Comparison of ENCODE assay signal across 8 cellular contexts in genomic region chr17:57009737-57010445, GRCh38. TPM values are rescaled to one million over a fixed set of nuclear protein-coding genes. Genes with fewer than 3 reads are reported as not detected.
DNase-seq lines count a peak whose midpoint lies in the region; ATAC-seq and TF ChIP-seq lines count a peak whose summit lies in the region.

No MANE protein-coding gene starts in this region.

- ATAC-seq in HG02884 (IDR thresholded peaks at IDR 0.05; ENCODE audit: unreplicated experiment) (peak; percentile 54), right lobe of liver (peak; percentile 89 to 93 (median 92))
- peak; percentile 56 to 76 for ATAC-seq in activated CD4-positive, CD25-positive, alpha-beta regulatory T cell treated with anti-CD3 and anti-CD28 coated beads, Interleukin-2, amount 50 U/mL, for 24 hours

- peak; percentile 33 for DNase-seq in GDM1 (lab: John Stamatoyannopoulos, UW)
- DNase-seq in NCI-H2196 (lab: John Stamatoyannopoulos, UW; ENCODE audit: unreplicated experiment) = peak; percentile 34
- peak; percentile 68 for DNase-seq in colonic mucosa
- peak in 2 of 3 donors; percentile 38 to 60 for DNase-seq in right lobe of liver
- DNase-seq in stimulated activated CD8-positive, alpha-beta memory T cell treated with anti-CD3 and anti-CD28 coated beads, Interleukin-2, amount 100 ng/mL, for 1 hour (ENCODE audit: low read depth in 2 of 2) = peak; percentile 8 to 12
- no peak for DNase-seq in T1000 (lab: John Stamatoyannopoulos, UW)

- intact Hi-C loops in colonic mucosa (cut with DNase I) (loop anchor here (5.0 to 10.0 kb wide), 2 partner anchors 47 to 105 kb away; no protein-coding TSS in a partner anchor), right lobe of liver (cut with DNase I) (no loop called here)

- H3K27me3 ChIP-seq in colonic mucosa (no peaks in the 10 kb centered on the region), right lobe of liver (no peaks in the 10 kb centered on the region)

- H3K9me3 ChIP-seq in colonic mucosa (no peaks in the 10 kb centered on the region), right lobe of liver (peaks cover 0 to 5% (median 0%) of the 10 kb centered on the region in 4 donors)

- no peak overlapping the region for H3K4me3 ChIP-seq in colonic mucosa
- H3K4me3 ChIP-seq in right lobe of liver = no peak overlapping the region

- no peak for TF ChIP-seq POLR2A in right lobe of liver (IDR thresholded peaks at IDR 0.05)

- H3K27ac ChIP-seq in colonic mucosa = no peak overlapping the region
- no peak overlapping the region for H3K27ac ChIP-seq in right lobe of liver

- TF ChIP-seq CTCF in colonic mucosa (IDR thresholded peaks at IDR 0.05) = peak; percentile 66
- peak; percentile 59 to 68 (median 62) for TF ChIP-seq CTCF in right lobe of liver (IDR thresholded peaks at IDR 0.05)

- whole genome bisulfite sequencing in right lobe of liver (ENCODE audit: insufficient coverage, low coverage, low lambda C conversion rate, missing lambda C conversion rate) = 10% methylated on average over 6 of the region's 7 CpGs

- H3K36me3 ChIP-seq in colonic mucosa (no peaks in the 10 kb centered on the region), right lobe of liver (no peaks in the 10 kb centered on the region)

- H3K9ac ChIP-seq in colonic mucosa (ENCODE audit: low read depth in 2 of 2, low read length in 2 of 2) = no peak overlapping the region

- H3K4me1 ChIP-seq in colonic mucosa = no peaks in the 10 kb centered on the region
- H3K4me1 ChIP-seq in right lobe of liver = no peaks in the 10 kb centered on the region

RNA-seq across cellular contexts. Expression of gene SCPEP1, which starts 32.0 kb away (rescaled TPM):
- total RNA-seq in colonic mucosa = 10 to 100 TPM; 13.7 to 22.9 TPM
- total RNA-seq in right lobe of liver = 10 to 100 TPM in 5 of 6 experiments, 1 to 10 TPM in 1; 9.2 to 35.4 (median 24.8) TPM

RNA-seq across cellular contexts. Expression of gene COIL, which starts 49.0 kb away (rescaled TPM):
- 10 to 100 TPM; 14.1 to 14.8 TPM for total RNA-seq in colonic mucosa
- total RNA-seq in right lobe of liver = 1 to 10 TPM; 5.5 to 7.1 (median 6.5) TPM
